1 cellular context compared by ENCODE assay signal in the genomic region with DNA sequence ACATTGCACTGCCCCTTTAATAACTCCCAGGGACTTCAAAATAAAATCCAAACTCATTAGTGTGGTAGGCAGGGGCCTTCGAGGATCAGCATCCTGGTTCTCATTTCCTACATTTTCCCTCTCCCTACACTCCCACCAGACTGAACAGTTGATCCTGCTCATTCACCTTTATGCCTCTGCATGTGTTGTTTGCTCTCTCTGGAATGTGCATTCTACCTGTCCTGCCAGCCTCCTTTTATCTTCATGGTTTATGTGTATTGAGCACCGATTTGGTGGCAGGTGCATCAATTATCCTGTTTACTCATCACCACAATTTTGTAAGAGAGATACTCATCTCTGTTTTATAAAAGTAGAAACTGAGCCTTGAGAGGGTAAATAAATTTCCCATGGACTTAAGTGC.
TF ChIP-seq lines count a peak whose summit lies in the region.

No MANE protein-coding gene starts in this region.

TF ChIP-seq in WTC11, 78 proteins besides CTCF, POLR2A, EP300 and RAD21 (continued from another document):
- TF ChIP-seq, protein P1, sequence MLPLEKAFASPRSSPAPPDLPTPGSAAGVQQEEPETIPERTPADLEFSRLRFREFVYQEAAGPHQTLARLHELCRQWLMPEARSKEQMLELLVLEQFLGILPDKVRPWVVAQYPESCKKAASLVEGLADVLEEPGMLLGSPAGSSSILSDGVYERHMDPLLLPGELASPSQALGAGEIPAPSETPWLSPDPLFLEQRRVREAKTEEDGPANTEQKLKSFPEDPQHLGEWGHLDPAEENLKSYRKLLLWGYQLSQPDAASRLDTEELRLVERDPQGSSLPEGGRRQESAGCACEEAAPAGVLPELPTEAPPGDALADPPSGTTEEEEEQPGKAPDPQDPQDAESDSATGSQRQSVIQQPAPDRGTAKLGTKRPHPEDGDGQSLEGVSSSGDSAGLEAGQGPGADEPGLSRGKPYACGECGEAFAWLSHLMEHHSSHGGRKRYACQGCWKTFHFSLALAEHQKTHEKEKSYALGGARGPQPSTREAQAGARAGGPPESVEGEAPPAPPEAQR (CRISPR knock-in tag; IDR thresholded peaks at IDR 0.05), result no peak
- TF ChIP-seq ZBTB21 (CRISPR knock-in tag; IDR thresholded peaks at IDR 0.05; ENCODE audit: borderline replicate concordance), result no peak
- TF ChIP-seq, protein P2, sequence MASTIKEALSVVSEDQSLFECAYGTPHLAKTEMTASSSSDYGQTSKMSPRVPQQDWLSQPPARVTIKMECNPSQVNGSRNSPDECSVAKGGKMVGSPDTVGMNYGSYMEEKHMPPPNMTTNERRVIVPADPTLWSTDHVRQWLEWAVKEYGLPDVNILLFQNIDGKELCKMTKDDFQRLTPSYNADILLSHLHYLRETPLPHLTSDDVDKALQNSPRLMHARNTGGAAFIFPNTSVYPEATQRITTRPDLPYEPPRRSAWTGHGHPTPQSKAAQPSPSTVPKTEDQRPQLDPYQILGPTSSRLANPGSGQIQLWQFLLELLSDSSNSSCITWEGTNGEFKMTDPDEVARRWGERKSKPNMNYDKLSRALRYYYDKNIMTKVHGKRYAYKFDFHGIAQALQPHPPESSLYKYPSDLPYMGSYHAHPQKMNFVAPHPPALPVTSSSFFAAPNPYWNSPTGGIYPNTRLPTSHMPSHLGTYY (CRISPR knock-in tag; IDR thresholded peaks at IDR 0.05), result no peak
- TF ChIP-seq AFF4 (CRISPR knock-in tag; IDR thresholded peaks at IDR 0.05; ENCODE audit: borderline replicate concordance), result no peak
- TF ChIP-seq, protein P3, sequence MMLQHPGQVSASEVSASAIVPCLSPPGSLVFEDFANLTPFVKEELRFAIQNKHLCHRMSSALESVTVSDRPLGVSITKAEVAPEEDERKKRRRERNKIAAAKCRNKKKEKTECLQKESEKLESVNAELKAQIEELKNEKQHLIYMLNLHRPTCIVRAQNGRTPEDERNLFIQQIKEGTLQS (CRISPR knock-in tag; conservative IDR thresholded peaks at IDR 0.05), result no peak
